22 cellular contexts compared by ENCODE assay signal in genomic region chr9:31588010-31588409, GRCh38.
A peak's percentile ranks its signal among the peaks of the same experiment; 100 is the strongest.
DNase-seq lines count a peak whose midpoint lies in the region; ATAC-seq and TF ChIP-seq lines count a peak whose summit lies in the region.
"Had no signal": no experiment of that assay in that cellular context is flagged by ENCODE, and none has a peak within 500 bp of the region (broad histone marks: within the 10 kb centered on the region; RNA-seq: fewer than 3 reads in every experiment).

No MANE protein-coding gene starts in this region.

- H3K9me3 Mint-ChIP-seq in WTC11 = 0 out of 2 replicates have a peak, but pooled peaks cover 3% of the 10 kb centered on the region
- H3K9me3 Mint-ChIP-seq: activated T-helper 2 cell treated with anti-CD3 and anti-CD28 coated beads, Interferon-gamma antibody, Interleukin-2, Interleukin-4, amounts not matched to agents 10 μg/mL and 5 μg/mL and 100 μg/mL, durations not matched to agents 14 hours and 24 hours and 36 hours; effector memory CD8-positive, alpha-beta T cell had no signal

- no peak overlapping the region for H3K27ac Mint-ChIP-seq in WTC11
- H3K27ac Mint-ChIP-seq: activated naive CD8-positive, alpha-beta T cell treated with anti-CD3 and anti-CD28 coated beads for 36 hours; activated T-helper 2 cell treated with anti-CD3 and anti-CD28 coated beads, Interferon-gamma antibody, Interleukin-2, Interleukin-4, amounts not matched to agents 10 μg/mL and 5 μg/mL and 100 μg/mL, durations not matched to agents 14 hours and 24 hours and 36 hours; effector memory CD8-positive, alpha-beta T cell had no signal

- no peaks in the 10 kb centered on the region for H3K9me3 ChIP-seq in right cardiac atrium (ENCODE audit: control insufficient read depth, low read length)
- H3K9me3 ChIP-seq in smooth muscle cell (replicated peaks; ENCODE audit: low read depth) = no peaks in the 10 kb centered on the region
- H3K9me3 ChIP-seq: esophagus muscularis mucosa, gastrocnemius medialis, lower lobe of right lung, SK-N-SH had no signal

- H3K36me3 ChIP-seq in smooth muscle cell (ENCODE audit: low read depth) = no peaks in the 10 kb centered on the region
- H3K36me3 ChIP-seq: esophagus muscularis mucosa, gastrocnemius medialis, lower lobe of right lung, WERI-Rb-1 had no signal

- H3K4me1 Mint-ChIP-seq in WTC11 = no peaks in the 10 kb centered on the region
- H3K4me1 Mint-ChIP-seq: activated naive CD8-positive, alpha-beta T cell treated with anti-CD3 and anti-CD28 coated beads for 36 hours; CD4-positive, CD25-positive, alpha-beta regulatory T cell had no signal

- H3K36me3 Mint-ChIP-seq in WTC11 = no peaks in the 10 kb centered on the region
- H3K36me3 Mint-ChIP-seq: CD4-positive, CD25-positive, alpha-beta regulatory T cell had no signal

- H3K27me3 Mint-ChIP-seq in WTC11 (ENCODE audit: low read depth) = no peaks in the 10 kb centered on the region
- H3K27me3 Mint-ChIP-seq: activated naive CD8-positive, alpha-beta T cell treated with anti-CD3 and anti-CD28 coated beads for 36 hours; CD4-positive, CD25-positive, alpha-beta regulatory T cell; effector memory CD8-positive, alpha-beta T cell had no signal

- 82% methylated on average over 4 of the region's 4 CpGs for WGBS in right cardiac atrium
- WGBS in smooth muscle cell (ENCODE audit: low lambda C conversion rate) = 97% methylated on average over 4 of the region's 4 CpGs

- peaks cover 6% of the 10 kb centered on the region for H3F3A ChIP-seq in smooth muscle cell (ENCODE audit: low read depth)

- intact Hi-C loops in right cardiac atrium (cut with DNase I) (no loop called here), cardiac septum (cut with DNase I) (no loop called here)

- H3K4me3 ChIP-seq in right cardiac atrium (ENCODE audit: low read length) = no peak overlapping the region
- no peak overlapping the region for H3K4me3 ChIP-seq in smooth muscle cell
- H3K4me3 ChIP-seq: esophagus muscularis mucosa, gastrocnemius medialis, lower lobe of right lung had no signal

- POLR2A ChIA-PET in WTC11 (lab: Charles Lee) = no interaction called here

- no peaks in the 10 kb centered on the region for H4K20me1 ChIP-seq in smooth muscle cell (ENCODE audit: low read depth)

- DNase-seq in right cardiac atrium (peak; percentile 9 to 40 (median 38)), cardiac septum (ENCODE audit: low spot score) (no peak), NCI-H345 treated with DMSO at 0.1 percent for 48 hours (lab: John Stamatoyannopoulos, UW; ENCODE audit: unreplicated experiment) (peak; percentile 8), foreskin keratinocyte (no peak), smooth muscle cell (lab: John Stamatoyannopoulos, UW; ENCODE audit: unreplicated experiment) (no peak), DMS114 treated with DMSO at 0.1 percent for 48 hours (lab: John Stamatoyannopoulos, UW; ENCODE audit: unreplicated experiment) (no peak), WTC11 (ENCODE audit: low spot score) (no peak)
- DNase-seq: activated CD4-positive, alpha-beta T cell treated with anti-CD3 and anti-CD28 coated beads, Interleukin-2, amount 50 U/mL, for 48 hours; activated CD8-positive, alpha-beta memory T cell treated with anti-CD3 and anti-CD28 coated beads, Interleukin-2, amount 50 U/mL, for 48 hours; activated naive CD8-positive, alpha-beta T cell treated with anti-CD3 and anti-CD28 coated beads for 36 hours; CD4-positive, CD25-positive, alpha-beta regulatory T cell; DMS79 treated with DMSO at 0.1 percent for 48 hours; effector memory CD8-positive, alpha-beta T cell; gastrocnemius medialis; islet precursor cell; Karpas-422; lower lobe of right lung; RPMI8226; SK-N-SH; WERI-Rb-1 had no signal

- H3K4me1 ChIP-seq in right cardiac atrium (ENCODE audit: control insufficient read depth, insufficient read depth, low read length) (no peaks in the 10 kb centered on the region), foreskin keratinocyte (peaks cover 27% of the 10 kb centered on the region), smooth muscle cell (ENCODE audit: low read depth) (no peaks in the 10 kb centered on the region)
- H3K4me1 ChIP-seq: esophagus muscularis mucosa, gastrocnemius medialis, lower lobe of right lung had no signal

- TF ChIP-seq CTCF in foreskin keratinocyte (conservative IDR thresholded peaks at IDR 0.05) = no peak
- TF ChIP-seq CTCF in smooth muscle cell (IDR thresholded peaks at IDR 0.05; ENCODE audit: borderline replicate concordance, insufficient read depth, poor library complexity, severe bottlenecking) = no peak
- TF ChIP-seq CTCF in WTC11 (IDR thresholded peaks at IDR 0.05) = no peak

- H3K27ac ChIP-seq in right cardiac atrium (ENCODE audit: low read length) (no peak overlapping the region), foreskin keratinocyte (peak overlapping the region; percentile 81), smooth muscle cell (ENCODE audit: low read depth) (no peak overlapping the region)
- H3K27ac ChIP-seq: esophagus muscularis mucosa, gastrocnemius medialis, lower lobe of right lung, WERI-Rb-1 had no signal

- CTCF ChIA-PET in WTC11 (lab: Charles Lee) = no interaction called here

- H3K4me3 Mint-ChIP-seq in WTC11 = no peak overlapping the region
- H3K4me3 Mint-ChIP-seq: activated naive CD8-positive, alpha-beta T cell treated with anti-CD3 and anti-CD28 coated beads for 36 hours; CD4-positive, CD25-positive, alpha-beta regulatory T cell; effector memory CD8-positive, alpha-beta T cell had no signal

- no peak overlapping the region for H3K4me2 ChIP-seq in smooth muscle cell
- H3K4me2 ChIP-seq: SK-N-SH had no signal

- ATAC-seq in right cardiac atrium (peak in 1 of 2 donors; percentile 32), foreskin keratinocyte (no peak), WTC11 (no peak)
- ATAC-seq: effector memory CD8-positive, alpha-beta T cell; gastrocnemius medialis; lower lobe of right lung had no signal

- H3K9ac ChIP-seq in smooth muscle cell (ENCODE audit: low read depth) = no peak overlapping the region
- H3K9ac ChIP-seq: SK-N-SH had no signal

- no peaks in the 10 kb centered on the region for H3K79me2 ChIP-seq in smooth muscle cell (ENCODE audit: low read depth)

- H2AFZ ChIP-seq in smooth muscle cell (ENCODE audit: low read depth) = no peak overlapping the region

- no peaks in the 10 kb centered on the region for H3K27me3 ChIP-seq in right cardiac atrium (ENCODE audit: control insufficient read depth, insufficient read depth)
- H3K27me3 ChIP-seq in foreskin keratinocyte = no peaks in the 10 kb centered on the region
- H3K27me3 ChIP-seq in smooth muscle cell (ENCODE audit: low read depth) = no peaks in the 10 kb centered on the region
- H3K27me3 ChIP-seq: esophagus muscularis mucosa, gastrocnemius medialis had no signal

TF ChIP-seq in WTC11, 78 proteins besides CTCF, POLR2A, EP300 and RAD21 (continues in another document):
- TF ChIP-seq HMGA2 (CRISPR knock-in tag; IDR thresholded peaks at IDR 0.05) = no peak
- no peak for TF ChIP-seq TCF7 (CRISPR knock-in tag; IDR thresholded peaks at IDR 0.05; ENCODE audit: low read depth)
- TF ChIP-seq MAX (CRISPR knock-in tag; IDR thresholded peaks at IDR 0.05) = no peak
- TF ChIP-seq STAT6 (CRISPR knock-in tag; conservative IDR thresholded peaks at IDR 0.05; ENCODE audit: low read depth) = no peak
- no peak for TF ChIP-seq ZMAT4 (CRISPR knock-in tag; IDR thresholded peaks at IDR 0.05)
- TF ChIP-seq E2F5 (CRISPR knock-in tag; IDR thresholded peaks at IDR 0.05) = no peak
- no peak for TF ChIP-seq GTF2I (CRISPR knock-in tag; conservative IDR thresholded peaks at IDR 0.05)
- no peak for TF ChIP-seq JUN (CRISPR knock-in tag; IDR thresholded peaks at IDR 0.05)
- no peak for TF ChIP-seq USF1 (CRISPR knock-in tag; IDR thresholded peaks at IDR 0.05)

Comparison
In these comparisons a context has a peak if more than half of its experiments do, and no peak if none do; other contexts are left out.
1. DNase-seq: peak in right cardiac atrium (3 of 3) and NCI-H345 treated with DMSO at 0.1 percent for 48 hours (single experiment); none in cardiac septum (single experiment), foreskin keratinocyte (0 of 2), smooth muscle cell (single experiment), DMS114 treated with DMSO at 0.1 percent for 48 hours (single experiment) and WTC11 (single experiment).